ENCODE assay signal across 10 cellular contexts in the genomic region with DNA sequence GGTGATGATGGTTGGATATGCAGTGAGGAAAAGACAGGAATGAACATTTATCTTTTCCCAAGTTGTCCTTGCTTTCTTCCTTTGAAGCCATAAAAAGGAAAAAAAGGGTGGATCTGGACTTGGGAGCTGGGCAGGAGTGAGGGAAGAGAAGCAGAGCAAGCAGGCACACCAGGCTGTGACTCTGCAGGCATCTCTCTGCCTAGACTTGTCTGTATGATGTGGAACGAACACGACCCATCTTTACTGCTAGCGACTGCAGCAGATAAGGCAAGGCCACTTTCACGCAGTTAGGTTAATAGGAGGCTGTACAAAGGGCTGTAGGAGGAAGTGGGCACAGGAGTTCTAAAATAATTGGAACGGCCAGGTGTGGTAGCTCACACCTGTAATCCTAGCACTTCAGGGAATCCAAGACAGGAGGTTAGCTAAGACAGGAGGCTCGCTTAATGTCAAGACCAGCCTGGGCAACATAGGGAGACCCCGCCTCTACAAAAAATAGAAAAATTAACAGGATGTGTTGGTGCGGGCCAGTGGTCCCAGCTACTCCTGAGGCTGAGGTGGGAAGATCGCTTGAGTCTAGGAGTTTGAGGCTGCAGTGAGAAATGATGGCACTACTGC. TPM values are rescaled to one million over a fixed set of nuclear protein-coding genes. Genes with fewer than 3 reads are reported as not detected.
A peak's percentile ranks its signal among the peaks of the same experiment; 100 is the strongest.
DNase-seq lines count a peak whose midpoint lies in the region; ATAC-seq, FAIRE-seq and TF ChIP-seq lines count a peak whose summit lies in the region.
"Had no signal": no experiment of that assay in that cellular context is flagged by ENCODE, and none has a peak within 500 bp of the region (broad histone marks: within the 10 kb centered on the region; RNA-seq: fewer than 3 reads in every experiment).

No MANE protein-coding gene starts in this region.

- H3K9me3 ChIP-seq in astrocyte (ENCODE audit: insufficient read depth, low read depth, low read length) (no peaks in the 10 kb centered on the region), tibial artery (peaks cover 0 to 12% (median 7%) of the 10 kb centered on the region in 3 donors)
- H3K9me3 ChIP-seq: adrenal gland had no signal

- H3K9me3 Mint-ChIP-seq in astrocyte (ENCODE audit: unreplicated experiment): peaks cover 2% of the 10 kb centered on the region
- H3K9me3 Mint-ChIP-seq in nephron: peaks cover 26% of the 10 kb centered on the region

- H3K4me1 Mint-ChIP-seq in astrocyte (ENCODE audit: low read depth, unreplicated experiment) (peaks cover 8% of the 10 kb centered on the region), nephron (peaks cover 24% of the 10 kb centered on the region)

- H3K27ac ChIP-seq in KMS-11 (peak overlapping the region; percentile 52; the same call in 1 of the 2 replicates), astrocyte (ENCODE audit: low read depth, low read length) (no peak overlapping the region), tibial artery (no peak overlapping the region)

- H4K20me1 ChIP-seq in KMS-11 (ENCODE audit: insufficient read depth) (0 out of 2 replicates have a peak, but pooled peaks cover 3% of the 10 kb centered on the region), astrocyte (ENCODE audit: insufficient read depth, low read length) (peaks cover 22% of the 10 kb centered on the region)

- H3K4me1 ChIP-seq in KMS-11 (ENCODE audit: low read depth, poor library complexity, severe bottlenecking) (peaks cover 19% of the 10 kb centered on the region), astrocyte (ENCODE audit: insufficient read depth, low read length) (peaks cover 3% of the 10 kb centered on the region), tibial artery (peaks cover 0 to 42% (median 17%) of the 10 kb centered on the region in 4 donors)

- peaks cover 10% of the 10 kb centered on the region for H3K27me3 Mint-ChIP-seq in astrocyte (ENCODE audit: low read depth, unreplicated experiment)
- peaks cover 13% of the 10 kb centered on the region for H3K27me3 Mint-ChIP-seq in nephron (ENCODE audit: low read depth)

- H3K4me2 ChIP-seq in KMS-11 (peak overlapping the region; percentile 70), astrocyte (ENCODE audit: low read length) (no peak overlapping the region)

- intact Hi-C loops in tibial artery (cut with DNase I; ENCODE audit: low total_unique reads): loop anchor here (2.0 kb wide), 1 partner anchor 228 kb away; no protein-coding TSS in a partner anchor

- peak; percentile 7 for DNase-seq in DMS153 treated with DMSO at 0.1 percent for 48 hours (lab: John Stamatoyannopoulos, UW; ENCODE audit: unreplicated experiment)
- DNase-seq in DMS153 (lab: John Stamatoyannopoulos, UW): no peak
- DNase-seq in astrocyte (ENCODE audit: low read depth): no peak
- DNase-seq in tibial artery: no peak
- DNase-seq in NCI-H2227 treated with DMSO at 0.1 percent for 48 hours (lab: John Stamatoyannopoulos, UW): no peak
- DNase-seq: heart right ventricle had no signal

- H3K36me3 Mint-ChIP-seq in astrocyte (ENCODE audit: low read depth, unreplicated experiment) (no peaks in the 10 kb centered on the region), nephron (ENCODE audit: low read depth) (peaks cover 11% of the 10 kb centered on the region)

- H3K4me3 ChIP-seq in KMS-11 (IDR thresholded peaks at IDR 0.05; ENCODE audit: insufficient read depth, low read depth, low read length) (no peak overlapping the region), astrocyte (ENCODE audit: insufficient read depth, low read depth, low read length) (no peak overlapping the region), tibial artery (no peak overlapping the region)

- H3K79me2 ChIP-seq in KMS-11 (ENCODE audit: insufficient read depth, low read depth): peaks cover 35% of the 10 kb centered on the region
- H3K79me2 ChIP-seq in astrocyte (ENCODE audit: insufficient read depth, low read length): peaks cover 36% of the 10 kb centered on the region

- no peaks in the 10 kb centered on the region for H3K36me3 ChIP-seq in KMS-11 (ENCODE audit: insufficient read depth)
- no peaks in the 10 kb centered on the region for H3K36me3 ChIP-seq in astrocyte (ENCODE audit: insufficient read depth, low read length)
- no peaks in the 10 kb centered on the region for H3K36me3 ChIP-seq in tibial artery
- H3K36me3 ChIP-seq: adrenal gland, heart right ventricle had no signal

- TF ChIP-seq CTCF in KMS-11 (conservative IDR thresholded peaks at IDR 0.05; ENCODE audit: low read depth, low read length) (no peak), astrocyte (IDR thresholded peaks at IDR 0.05; ENCODE audit: insufficient read depth, low read depth, low read length) (no peak), nephron (IDR thresholded peaks at IDR 0.05; ENCODE audit: unreplicated experiment in 3 of 3) (no peak), tibial artery (IDR thresholded peaks at IDR 0.05) (no peak)

- ATAC-seq in GM18517 (IDR thresholded peaks at IDR 0.05; ENCODE audit: unreplicated experiment): no peak

- H3K4me3 Mint-ChIP-seq in astrocyte (ENCODE audit: unreplicated experiment): peak overlapping the region; percentile 88
- H3K4me3 Mint-ChIP-seq in nephron: peak overlapping the region; percentile 85 to 97 (median 89)

- no peak for FAIRE-seq in astrocyte (lab: Jason Lieb, UNC)

- no peaks in the 10 kb centered on the region for H3K27me3 ChIP-seq in KMS-11 (ENCODE audit: insufficient read depth, low read depth)
- H3K27me3 ChIP-seq in astrocyte (ENCODE audit: insufficient read depth, low read length): no peaks in the 10 kb centered on the region
- peaks cover 0 to 2% of the 10 kb centered on the region in 2 donors for H3K27me3 ChIP-seq in tibial artery
- H3K27me3 ChIP-seq: adrenal gland, heart right ventricle had no signal

- H2AFZ ChIP-seq in KMS-11 (ENCODE audit: low read depth): peak overlapping the region; percentile 69
- H2AFZ ChIP-seq in astrocyte (ENCODE audit: low read depth, low read length): no peak overlapping the region

- H3K9ac ChIP-seq in KMS-11: peak overlapping the region; percentile 94; the same call in 1 of the 2 replicates
- H3K9ac ChIP-seq in astrocyte (ENCODE audit: low read length): no peak overlapping the region

- no peak overlapping the region for H3K27ac Mint-ChIP-seq in astrocyte (ENCODE audit: unreplicated experiment)
- H3K27ac Mint-ChIP-seq in nephron: peak overlapping the region; percentile 35 to 94 (median 62)

RNA-seq across cellular contexts. Expression of a gene that starts 1.0 kb away (rescaled TPM):
- total RNA-seq in astrocyte: 61.0 and 61.4 TPM in 2 replicates
